ENCODE assay signal across 37 cellular contexts in genomic region chr3:23785882-23786281, GRCh38.
"Had no signal": no experiment of that assay in that cellular context is flagged by ENCODE, and none has a peak within 500 bp of the region (broad histone marks: within the 10 kb centered on the region; RNA-seq: fewer than 3 reads in every experiment).

No MANE protein-coding gene starts in this region.

- DNase-seq: activated CD4-positive, alpha-beta T cell treated with anti-CD3 and anti-CD28 coated beads for 1 hour; activated CD4-positive, alpha-beta T cell treated with anti-CD3 and anti-CD28 coated beads, Interleukin-2, amount 10 ng/mL, durations not matched to agents 24 days and 14 days; activated CD4-positive, alpha-beta T cell treated with anti-CD3 and anti-CD28 coated beads, Interleukin-2, amount 50 U/mL, for 4 hours; activated CD4-positive, CD25-positive, alpha-beta regulatory T cell; activated CD8-positive, alpha-beta T cell treated with anti-CD3 and anti-CD28 coated beads for 36 hours; activated effector memory CD4-positive, alpha-beta T cell treated with anti-CD3 and anti-CD28 coated beads, Interleukin-2, amount 50 U/mL, for 16 hours; activated naive CD4-positive, alpha-beta T cell; activated naive CD4-positive, alpha-beta T cell treated with anti-CD3 and anti-CD28 coated beads, Interleukin-2, amount 50 U/mL, for 16 hours; activated naive CD8-positive, alpha-beta T cell treated with anti-CD3 and anti-CD28 coated beads for 36 hours; activated T-cell treated with anti-CD3 and anti-CD28 coated beads, Interleukin-2, amount 50 U/mL, for 1 hour; activated T-cell treated with anti-CD3 and anti-CD28 coated beads, Interleukin-2, amount 50 U/mL, for 72 hours; amniotic stem cell; aorta; brain microvascular endothelial cell; Karpas-422; KBM-7; MM.1S; NCI-H1092 treated with DMSO at 0.1 percent for 48 hours; NCI-H1417; NCI-H146; NCI-H187; NCI-H2029 treated with DMSO at 0.1 percent for 48 hours; NCI-H226; NCI-H446 treated with DMSO at 0.1 percent for 48 hours; NCI-H524; NCI-H69; NCI-H82; NK-92 treated with Interleukin-12 subunit alpha and Interleukin-12 subunit beta, amount 100 ng/mL, for 24 hours; PC-9; SIG-M5; T-cell; T-helper 2 cell; T-helper 9 cell; WERI-Rb-1 had no signal

- ATAC-seq: activated CD8-positive, alpha-beta T cell treated with anti-CD3 and anti-CD28 coated beads for 36 hours; activated T-cell treated with anti-CD3 and anti-CD28 coated beads, Interleukin-2, amount 50 U/mL, for 72 hours; activated T-helper 17 cell treated with anti-CD3 and anti-CD28 coated beads, Interleukin-2, amount 50 U/mL, for 72 hours; Right ventricle myocardium inferior; SK-N-SH treated with all-trans-retinoic acid at 6 μM for 48 hours; T-cell had no signal
